Comparison of ENCODE assay signal across 19 cellular contexts in genomic region chr6:2744778-2745177, GRCh38.
"Had no signal": no experiment of that assay in that cellular context is flagged by ENCODE, and none has a peak within 500 bp of the region (broad histone marks: within the 10 kb centered on the region; RNA-seq: fewer than 3 reads in every experiment).

No MANE protein-coding gene starts in this region.

- DNase-seq: activated B cell treated with CpG ODN at 0.5 μM for 24 hours; activated CD4-positive, alpha-beta memory T cell treated with anti-CD3 and anti-CD28 coated beads, Interleukin-2, amount 10 ng/mL, durations not matched to agents 7 days and 5 days; activated CD4-positive, alpha-beta T cell treated with anti-CD3 and anti-CD28 coated beads for 48 hours; activated CD8-positive, alpha-beta memory T cell treated with anti-CD3 and anti-CD28 coated beads, Interleukin-2, amount 10 ng/mL, durations not matched to agents 7 days and 5 days; activated naive CD4-positive, alpha-beta T cell; colonic mucosa; foreskin keratinocyte; glutamatergic neuron; left lung; ovary; stimulated activated CD4-positive, alpha-beta T cell treated with anti-CD3 and anti-CD28 coated beads, Interleukin-12 subunit alpha, Interleukin-12 subunit beta, amount 100 ng/mL, for 4 hours; stimulated activated CD4-positive, alpha-beta T cell treated with anti-CD3 and anti-CD28 coated beads, Interleukin-1b, Interleukin-23, amount 100 ng/mL, for 48 hours; stimulated activated CD8-positive, alpha-beta memory T cell treated with anti-CD3 and anti-CD28 coated beads, Interleukin-4, amount 100 ng/mL, for 48 hours; stimulated activated naive CD4-positive, alpha-beta T cell; thyroid gland had no signal

- H3K36me3 ChIP-seq: colonic mucosa, left lung, ovary, thyroid gland had no signal

- H3K4me1 ChIP-seq: colonic mucosa, foreskin keratinocyte, thyroid gland had no signal

- H3K36me3 Mint-ChIP-seq: activated CD8-positive, alpha-beta memory T cell treated with anti-CD3 and anti-CD28 coated beads, Interleukin-2, amount 10 ng/mL, durations not matched to agents 7 days and 5 days; brain had no signal

- H3K9me3 ChIP-seq: colonic mucosa, left lung, ovary, thyroid gland had no signal

- H3K27ac Mint-ChIP-seq: activated B cell treated with CpG ODN at 0.5 μM for 24 hours; activated CD4-positive, alpha-beta memory T cell treated with anti-CD3 and anti-CD28 coated beads, Interleukin-2, amount 10 ng/mL, durations not matched to agents 7 days and 5 days; activated CD8-positive, alpha-beta memory T cell treated with anti-CD3 and anti-CD28 coated beads, Interleukin-2, amount 10 ng/mL, durations not matched to agents 7 days and 5 days; activated T-helper 17 cell treated with anti-CD3 and anti-CD28 coated beads, Interleukin-2, amount 50 U/mL, for 72 hours; T-helper 2 cell treated with Interferon-gamma antibody and Interleukin-4, amounts not matched to agents 5 μg/mL and 100 μg/mL, for 36 hours had no signal

- H3K27ac ChIP-seq: colonic mucosa, foreskin keratinocyte, left lung, ovary, thyroid gland had no signal

- H3K4me1 Mint-ChIP-seq: activated T-helper 17 cell treated with anti-CD3 and anti-CD28 coated beads, Interleukin-2, amount 50 U/mL, for 72 hours had no signal

- H3K27me3 Mint-ChIP-seq: activated T-helper 17 cell treated with anti-CD3 and anti-CD28 coated beads, Interleukin-2, amount 50 U/mL, for 72 hours; central memory CD8-positive, alpha-beta T cell had no signal

- H3K4me3 ChIP-seq: colonic mucosa, left lung, ovary, thyroid gland had no signal

- H3K9me3 Mint-ChIP-seq: activated B cell treated with CpG ODN at 0.5 μM for 24 hours; activated CD4-positive, alpha-beta memory T cell treated with anti-CD3 and anti-CD28 coated beads, Interleukin-2, amount 10 ng/mL, durations not matched to agents 7 days and 5 days; activated T-helper 17 cell treated with anti-CD3 and anti-CD28 coated beads, Interleukin-2, amount 50 U/mL, for 72 hours; brain; central memory CD8-positive, alpha-beta T cell; T-helper 2 cell treated with Interferon-gamma antibody and Interleukin-4, amounts not matched to agents 5 μg/mL and 100 μg/mL, for 36 hours had no signal

- H3K27me3 ChIP-seq: colonic mucosa, foreskin keratinocyte, left lung, ovary, thyroid gland had no signal

- H3K4me3 Mint-ChIP-seq: activated B cell treated with CpG ODN at 0.5 μM for 24 hours; activated CD4-positive, alpha-beta memory T cell treated with anti-CD3 and anti-CD28 coated beads, Interleukin-2, amount 10 ng/mL, durations not matched to agents 7 days and 5 days; activated CD8-positive, alpha-beta memory T cell treated with anti-CD3 and anti-CD28 coated beads, Interleukin-2, amount 10 ng/mL, durations not matched to agents 7 days and 5 days; activated T-helper 17 cell treated with anti-CD3 and anti-CD28 coated beads, Interleukin-2, amount 50 U/mL, for 72 hours; central memory CD8-positive, alpha-beta T cell; T-helper 2 cell treated with Interferon-gamma antibody and Interleukin-4, amounts not matched to agents 5 μg/mL and 100 μg/mL, for 36 hours had no signal
